Comparison of ENCODE assay signal across 13 cellular contexts in the genomic region with DNA sequence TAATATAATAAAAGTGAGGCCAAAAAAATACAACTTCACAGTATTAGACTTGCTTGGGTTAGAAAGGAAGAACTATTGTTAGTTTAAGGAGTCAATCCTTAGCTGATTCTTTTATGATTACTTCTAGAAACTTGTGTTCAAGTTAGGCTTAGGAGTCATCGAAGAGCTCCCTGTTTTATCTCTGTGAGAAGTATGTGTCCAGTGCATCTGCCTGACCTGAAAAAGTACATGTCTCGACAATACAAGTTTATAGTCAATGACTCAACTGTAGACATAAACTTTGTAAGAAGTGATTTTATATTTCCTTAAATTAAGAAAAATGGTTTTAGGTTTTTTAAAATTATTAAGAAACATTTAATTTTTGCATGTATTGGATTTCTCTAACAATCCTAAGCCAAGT.
"Had no signal": no experiment of that assay in that cellular context is flagged by ENCODE, and none has a peak within 500 bp of the region (broad histone marks: within the 10 kb centered on the region; RNA-seq: fewer than 3 reads in every experiment).

No MANE protein-coding gene starts in this region.

- FAIRE-seq: keratinocyte had no signal

- H3K27ac Mint-ChIP-seq: activated naive CD8-positive, alpha-beta T cell had no signal

- H3K4me1 Mint-ChIP-seq: stimulated activated naive CD8-positive, alpha-beta T cell treated with anti-CD3 and anti-CD28 coated beads, Interleukin-15, amount 100 ng/mL, for 72 hours had no signal

- ATAC-seq: activated T-cell treated with anti-CD3 and anti-CD28 coated beads, Interleukin-2, amount 50 U/mL, for 4 hours; gastrocnemius medialis; left lung had no signal

- H3K27me3 ChIP-seq: dorsolateral prefrontal cortex, esophagus squamous epithelium, gastrocnemius medialis, left lung, sigmoid colon had no signal

- H3K4me3 Mint-ChIP-seq: activated naive CD8-positive, alpha-beta T cell; activated T-cell treated with anti-CD3 and anti-CD28 coated beads, Interleukin-2, amount 50 U/mL, for 4 hours; stimulated activated naive CD8-positive, alpha-beta T cell treated with anti-CD3 and anti-CD28 coated beads, Interleukin-15, amount 100 ng/mL, for 72 hours had no signal

- H3K4me3 ChIP-seq: dorsolateral prefrontal cortex, gastrocnemius medialis, left lung, sigmoid colon, thoracic aorta had no signal

- DNase-seq: activated effector memory CD4-positive, alpha-beta T cell treated with anti-CD3 and anti-CD28 coated beads, Interleukin-2, amount 50 U/mL, for 16 hours; activated T-cell treated with anti-CD3 and anti-CD28 coated beads, Interleukin-2, amount 50 U/mL, for 4 hours; dorsolateral prefrontal cortex; esophagus squamous epithelium; gastrocnemius medialis; left lung; sigmoid colon; stimulated activated CD4-positive, alpha-beta T cell treated with anti-CD3 and anti-CD28 coated beads, Interleukin-4, amount 100 ng/mL, for 1 hour; stimulated activated CD8-positive, alpha-beta memory T cell treated with anti-CD3 and anti-CD28 coated beads, Interleukin-4, amount 100 ng/mL, for 48 hours; stimulated activated naive CD8-positive, alpha-beta T cell treated with anti-CD3 and anti-CD28 coated beads, Interleukin-15, amount 100 ng/mL, for 72 hours had no signal

- H3K36me3 ChIP-seq: gastrocnemius medialis, sigmoid colon, thoracic aorta had no signal

- H3K9me3 ChIP-seq: esophagus squamous epithelium, gastrocnemius medialis, left lung, sigmoid colon, thoracic aorta had no signal

- H3K9me3 Mint-ChIP-seq: activated T-cell treated with anti-CD3 and anti-CD28 coated beads, Interleukin-2, amount 50 U/mL, for 4 hours; stimulated activated naive CD8-positive, alpha-beta T cell treated with anti-CD3 and anti-CD28 coated beads, Interleukin-15, amount 100 ng/mL, for 72 hours had no signal

- H3K27ac ChIP-seq: gastrocnemius medialis, thoracic aorta had no signal

- H3K4me1 ChIP-seq: esophagus squamous epithelium had no signal

- H3K27me3 Mint-ChIP-seq: activated naive CD8-positive, alpha-beta T cell; stimulated activated naive CD8-positive, alpha-beta T cell treated with anti-CD3 and anti-CD28 coated beads, Interleukin-15, amount 100 ng/mL, for 72 hours had no signal
